Comparison of ENCODE assay signal across 15 cellular contexts in genomic region chr16:84412262-84412661, GRCh38. TPM values are rescaled to one million over a fixed set of nuclear protein-coding genes. Genes with fewer than 3 reads are reported as not detected.
DNase-seq lines count a peak whose midpoint lies in the region; ATAC-seq and TF ChIP-seq lines count a peak whose summit lies in the region.
"Had no signal": no experiment of that assay in that cellular context is flagged by ENCODE, and none has a peak within 500 bp of the region (broad histone marks: within the 10 kb centered on the region; RNA-seq: fewer than 3 reads in every experiment).

No MANE protein-coding gene starts in this region.

- no peak for TF ChIP-seq CTCF in WTC11 (IDR thresholded peaks at IDR 0.05)
- TF ChIP-seq CTCF in chondrocyte (IDR thresholded peaks at IDR 0.05), result no peak

- H3K27ac Mint-ChIP-seq in WTC11, result peak overlapping the region; percentile 23; the same call in 1 of the 2 replicates
- no peak overlapping the region for H3K27ac Mint-ChIP-seq in chondrocyte (ENCODE audit: unreplicated experiment)
- H3K27ac Mint-ChIP-seq: CD4-positive, alpha-beta T cell had no signal

- no peak for DNase-seq in WTC11 (ENCODE audit: low spot score)
- peak; percentile 3 for DNase-seq in chondrocyte (ENCODE audit: low spot score)
- peak; percentile 44 for DNase-seq in posterior vena cava (ENCODE audit: low spot score)
- no peak for DNase-seq in NCI-H2081 treated with DMSO at 0.1 percent for 48 hours (lab: John Stamatoyannopoulos, UW)
- no peak for DNase-seq in NCI-H748 treated with DMSO at 0.1 percent for 48 hours (lab: John Stamatoyannopoulos, UW)
- DNase-seq in NCI-H526 treated with DMSO at 0.1 percent for 48 hours (lab: John Stamatoyannopoulos, UW), result no peak
- DNase-seq: AML-193; Caco-2; CD4-positive, alpha-beta T cell; GOT3; H7; IMR-90; KBM-7 had no signal

- CTCF ChIA-PET in WTC11 (lab: Charles Lee), result no interaction called here

- H3K9me3 Mint-ChIP-seq in WTC11, result no peaks in the 10 kb centered on the region
- no peaks in the 10 kb centered on the region for H3K9me3 Mint-ChIP-seq in chondrocyte (ENCODE audit: low read depth)
- H3K9me3 Mint-ChIP-seq: CD4-positive, alpha-beta T cell had no signal

- intact Hi-C loops in posterior vena cava (cut with DNase I), result no loop called here

- no peak for ATAC-seq in WTC11
- ATAC-seq: A549, HCT116 had no signal

- H3K36me3 Mint-ChIP-seq in WTC11, result no peaks in the 10 kb centered on the region
- no peaks in the 10 kb centered on the region for H3K36me3 Mint-ChIP-seq in chondrocyte (ENCODE audit: low read depth)

- H3K4me3 Mint-ChIP-seq in WTC11 (no peak overlapping the region), chondrocyte (ENCODE audit: unreplicated experiment) (no peak overlapping the region)
- H3K4me3 Mint-ChIP-seq: CD4-positive, alpha-beta T cell had no signal

- no peaks in the 10 kb centered on the region for H3K4me1 Mint-ChIP-seq in WTC11
- H3K4me1 Mint-ChIP-seq in chondrocyte (ENCODE audit: low read depth), result no peaks in the 10 kb centered on the region

- H3K27me3 Mint-ChIP-seq in WTC11 (ENCODE audit: low read depth) (no peaks in the 10 kb centered on the region), chondrocyte (ENCODE audit: low read depth) (peaks cover 51% of the 10 kb centered on the region)

- POLR2A ChIA-PET in WTC11 (lab: Charles Lee), result no interaction called here

TF ChIP-seq in WTC11, 78 proteins besides CTCF, POLR2A, EP300 and RAD21 (continues in another document):
- TF ChIP-seq ZNF138 (CRISPR knock-in tag; conservative IDR thresholded peaks at IDR 0.05) (no peak), ZNF423 (CRISPR knock-in tag; IDR thresholded peaks at IDR 0.05) (no peak), CBFB (CRISPR knock-in tag; IDR thresholded peaks at IDR 0.05; ENCODE audit: low read depth) (no peak), MYBL2 (CRISPR knock-in tag; IDR thresholded peaks at IDR 0.05) (no peak), ZNF416 (CRISPR knock-in tag; IDR thresholded peaks at IDR 0.05) (no peak), GTF2I (CRISPR knock-in tag; conservative IDR thresholded peaks at IDR 0.05) (no peak), CREM (CRISPR knock-in tag; IDR thresholded peaks at IDR 0.05) (no peak), ZNF281 (CRISPR knock-in tag; IDR thresholded peaks at IDR 0.05) (no peak)
- TF ChIP-seq, protein P1, sequence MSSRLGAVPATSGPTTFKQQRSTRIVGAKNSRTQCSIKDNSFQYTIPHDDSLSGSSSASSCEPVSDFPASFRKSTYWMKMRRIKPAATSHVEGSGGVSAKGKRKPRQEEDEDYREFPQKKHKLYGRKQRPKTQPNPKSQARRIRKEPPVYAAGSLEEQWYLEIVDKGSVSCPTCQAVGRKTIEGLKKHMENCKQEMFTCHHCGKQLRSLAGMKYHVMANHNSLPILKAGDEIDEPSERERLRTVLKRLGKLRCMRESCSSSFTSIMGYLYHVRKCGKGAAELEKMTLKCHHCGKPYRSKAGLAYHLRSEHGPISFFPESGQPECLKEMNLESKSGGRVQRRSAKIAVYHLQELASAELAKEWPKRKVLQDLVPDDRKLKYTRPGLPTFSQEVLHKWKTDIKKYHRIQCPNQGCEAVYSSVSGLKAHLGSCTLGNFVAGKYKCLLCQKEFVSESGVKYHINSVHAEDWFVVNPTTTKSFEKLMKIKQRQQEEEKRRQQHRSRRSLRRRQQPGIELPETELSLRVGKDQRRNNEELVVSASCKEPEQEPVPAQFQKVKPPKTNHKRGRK (CRISPR knock-in tag; IDR thresholded peaks at IDR 0.05; ENCODE audit: borderline replicate concordance), result no peak
- TF ChIP-seq, protein P2, sequence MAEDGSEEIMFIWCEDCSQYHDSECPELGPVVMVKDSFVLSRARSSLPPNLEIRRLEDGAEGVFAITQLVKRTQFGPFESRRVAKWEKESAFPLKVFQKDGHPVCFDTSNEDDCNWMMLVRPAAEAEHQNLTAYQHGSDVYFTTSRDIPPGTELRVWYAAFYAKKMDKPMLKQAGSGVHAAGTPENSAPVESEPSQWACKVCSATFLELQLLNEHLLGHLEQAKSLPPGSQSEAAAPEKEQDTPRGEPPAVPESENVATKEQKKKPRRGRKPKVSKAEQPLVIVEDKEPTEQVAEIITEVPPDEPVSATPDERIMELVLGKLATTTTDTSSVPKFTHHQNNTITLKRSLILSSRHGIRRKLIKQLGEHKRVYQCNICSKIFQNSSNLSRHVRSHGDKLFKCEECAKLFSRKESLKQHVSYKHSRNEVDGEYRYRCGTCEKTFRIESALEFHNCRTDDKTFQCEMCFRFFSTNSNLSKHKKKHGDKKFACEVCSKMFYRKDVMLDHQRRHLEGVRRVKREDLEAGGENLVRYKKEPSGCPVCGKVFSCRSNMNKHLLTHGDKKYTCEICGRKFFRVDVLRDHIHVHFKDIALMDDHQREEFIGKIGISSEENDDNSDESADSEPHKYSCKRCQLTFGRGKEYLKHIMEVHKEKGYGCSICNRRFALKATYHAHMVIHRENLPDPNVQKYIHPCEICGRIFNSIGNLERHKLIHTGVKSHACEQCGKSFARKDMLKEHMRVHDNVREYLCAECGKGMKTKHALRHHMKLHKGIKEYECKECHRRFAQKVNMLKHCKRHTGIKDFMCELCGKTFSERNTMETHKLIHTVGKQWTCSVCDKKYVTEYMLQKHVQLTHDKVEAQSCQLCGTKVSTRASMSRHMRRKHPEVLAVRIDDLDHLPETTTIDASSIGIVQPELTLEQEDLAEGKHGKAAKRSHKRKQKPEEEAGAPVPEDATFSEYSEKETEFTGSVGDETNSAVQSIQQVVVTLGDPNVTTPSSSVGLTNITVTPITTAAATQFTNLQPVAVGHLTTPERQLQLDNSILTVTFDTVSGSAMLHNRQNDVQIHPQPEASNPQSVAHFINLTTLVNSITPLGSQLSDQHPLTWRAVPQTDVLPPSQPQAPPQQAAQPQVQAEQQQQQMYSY (CRISPR knock-in tag; IDR thresholded peaks at IDR 0.05), result no peak
- TF ChIP-seq, protein P3, sequence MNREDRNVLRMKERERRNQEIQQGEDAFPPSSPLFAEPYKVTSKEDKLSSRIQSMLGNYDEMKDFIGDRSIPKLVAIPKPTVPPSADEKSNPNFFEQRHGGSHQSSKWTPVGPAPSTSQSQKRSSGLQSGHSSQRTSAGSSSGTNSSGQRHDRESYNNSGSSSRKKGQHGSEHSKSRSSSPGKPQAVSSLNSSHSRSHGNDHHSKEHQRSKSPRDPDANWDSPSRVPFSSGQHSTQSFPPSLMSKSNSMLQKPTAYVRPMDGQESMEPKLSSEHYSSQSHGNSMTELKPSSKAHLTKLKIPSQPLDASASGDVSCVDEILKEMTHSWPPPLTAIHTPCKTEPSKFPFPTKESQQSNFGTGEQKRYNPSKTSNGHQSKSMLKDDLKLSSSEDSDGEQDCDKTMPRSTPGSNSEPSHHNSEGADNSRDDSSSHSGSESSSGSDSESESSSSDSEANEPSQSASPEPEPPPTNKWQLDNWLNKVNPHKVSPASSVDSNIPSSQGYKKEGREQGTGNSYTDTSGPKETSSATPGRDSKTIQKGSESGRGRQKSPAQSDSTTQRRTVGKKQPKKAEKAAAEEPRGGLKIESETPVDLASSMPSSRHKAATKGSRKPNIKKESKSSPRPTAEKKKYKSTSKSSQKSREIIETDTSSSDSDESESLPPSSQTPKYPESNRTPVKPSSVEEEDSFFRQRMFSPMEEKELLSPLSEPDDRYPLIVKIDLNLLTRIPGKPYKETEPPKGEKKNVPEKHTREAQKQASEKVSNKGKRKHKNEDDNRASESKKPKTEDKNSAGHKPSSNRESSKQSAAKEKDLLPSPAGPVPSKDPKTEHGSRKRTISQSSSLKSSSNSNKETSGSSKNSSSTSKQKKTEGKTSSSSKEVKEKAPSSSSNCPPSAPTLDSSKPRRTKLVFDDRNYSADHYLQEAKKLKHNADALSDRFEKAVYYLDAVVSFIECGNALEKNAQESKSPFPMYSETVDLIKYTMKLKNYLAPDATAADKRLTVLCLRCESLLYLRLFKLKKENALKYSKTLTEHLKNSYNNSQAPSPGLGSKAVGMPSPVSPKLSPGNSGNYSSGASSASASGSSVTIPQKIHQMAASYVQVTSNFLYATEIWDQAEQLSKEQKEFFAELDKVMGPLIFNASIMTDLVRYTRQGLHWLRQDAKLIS (CRISPR knock-in tag; IDR thresholded peaks at IDR 0.05; ENCODE audit: borderline replicate concordance), result no peak

RNA-seq across cellular contexts. Expression of gene ATP2C2, which starts 43.9 kb away (rescaled TPM):
- total RNA-seq in WTC11 (2021), result 2.4 to 4.3 TPM (median 2.8 TPM) in 3 replicates
- total RNA-seq in chondrocyte, result not detected in 3 replicates
- under 1 TPM; 0.10 to 0.19 TPM for total RNA-seq in posterior vena cava
- total RNA-seq: CD4-positive, alpha-beta T cell; IMR-90 had no signal

Comparison
In these comparisons a context has a peak if more than half of its experiments do, and no peak if none do; other contexts are left out.
1. DNase-seq: peak in chondrocyte (single experiment) and posterior vena cava (single experiment); none in WTC11 (single experiment), NCI-H2081 treated with DMSO at 0.1 percent for 48 hours (single experiment), NCI-H748 treated with DMSO at 0.1 percent for 48 hours (single experiment) and NCI-H526 treated with DMSO at 0.1 percent for 48 hours (single experiment).